2 cellular contexts compared by ENCODE assay signal in genomic region chr15:26736502-26737248, GRCh38.
TF ChIP-seq lines count a peak whose summit lies in the region.

No MANE protein-coding gene starts in this region.

TF ChIP-seq in A549, 52 proteins besides CTCF, POLR2A, EP300 and RAD21:
- TF ChIP-seq PBX3 (IDR thresholded peaks at IDR 0.05) (no peak), RNF2 (IDR thresholded peaks at IDR 0.05; ENCODE audit: borderline replicate concordance, low read depth) (no peak), ZC3H11A (IDR thresholded peaks at IDR 0.05) (no peak), BCL3 (IDR thresholded peaks at IDR 0.05) (no peak), ELK1 (IDR thresholded peaks at IDR 0.05; ENCODE audit: low read depth, low read length) (no peak)

TF ChIP-seq in H1, 55 proteins besides CTCF, POLR2A, EP300 and RAD21:
- TF ChIP-seq TBP (IDR thresholded peaks at IDR 0.05; ENCODE audit: low read depth, low read length) (no peak), TEAD4 (IDR thresholded peaks at IDR 0.05; ENCODE audit: low read depth, low read length) (0 out of 2 replicates have a peak, but pooled peaks have one; percentile 26), GTF2F1 (IDR thresholded peaks at IDR 0.05; ENCODE audit: borderline replicate concordance, low read depth, low read length) (no peak)
TF ChIP-seq in H1: peak in this region for 1.
